7 cellular contexts compared by ENCODE assay signal in genomic region chr2:222318712-222319575, GRCh38. TPM values are rescaled to one million over a fixed set of nuclear protein-coding genes. Genes with fewer than 3 reads are reported as not detected.
DNase-seq lines count a peak whose midpoint lies in the region; ATAC-seq and TF ChIP-seq lines count a peak whose summit lies in the region.

No MANE protein-coding gene starts in this region.

- H3K36me3 ChIP-seq in HUES48 (ENCODE audit: control insufficient read depth, insufficient read depth, low read length) (no peaks in the 10 kb centered on the region), endocrine pancreas (ENCODE audit: control insufficient read depth, insufficient read depth, low read length) (no peaks in the 10 kb centered on the region)

- TF ChIP-seq CTCF in GM12872 (IDR thresholded peaks at IDR 0.05; ENCODE audit: insufficient read depth, low read depth, low read length) = peak; percentile 54

- H3K9ac ChIP-seq in HUES48 (ENCODE audit: low read depth, low read length) (no peak overlapping the region), endocrine pancreas (ENCODE audit: control insufficient read depth, insufficient read depth, low read length) (peak overlapping the region; percentile 47)

- H3K4me1 ChIP-seq in HUES48 (ENCODE audit: control insufficient read depth, insufficient read depth, low read length) = peaks cover 6% of the 10 kb centered on the region; the same call in 1 of the 2 replicates
- no peaks in the 10 kb centered on the region for H3K4me1 ChIP-seq in endocrine pancreas (ENCODE audit: control insufficient read depth, insufficient read depth, low read length)

- ATAC-seq in GM21526 (IDR thresholded peaks at IDR 0.05; ENCODE audit: low FRiP score, unreplicated experiment) = peak; percentile 45

- in situ Hi-C loops in SK-MEL-5 (cut with HindIII; ENCODE audit: low pct_unique_long_range_greater_than_20kb, low sequenced_read_pairs) = no loop called here

- no peak overlapping the region for H3K27ac ChIP-seq in HUES48 (ENCODE audit: low read depth, low read length)

- DNase-seq in SK-MEL-5 (ENCODE audit: low read depth, low spot score) (peak; percentile 24), myocyte (ENCODE audit: low read depth) (peak; percentile 33), mucosa of gallbladder (ENCODE audit: low spot score) (no peak)

- H3K27me3 ChIP-seq in HUES48 (ENCODE audit: control insufficient read depth, insufficient read depth, low read length) (peaks cover 95% of the 10 kb centered on the region), endocrine pancreas (ENCODE audit: control insufficient read depth, insufficient read depth, low read length) (no peaks in the 10 kb centered on the region)

- H3K4me3 ChIP-seq in HUES48 (ENCODE audit: low read depth, low read length) = peak overlapping the region; percentile 63
- peak overlapping the region; percentile 20 for H3K4me3 ChIP-seq in endocrine pancreas (ENCODE audit: control insufficient read depth, insufficient read depth, low read length)

- H3K9me3 ChIP-seq in HUES48 (ENCODE audit: control insufficient read depth, insufficient read depth, low read length) (no peaks in the 10 kb centered on the region), endocrine pancreas (ENCODE audit: control insufficient read depth, low read length) (no peaks in the 10 kb centered on the region)

RNA-seq across cellular contexts. Expression of gene PAX3, which starts 20.1 kb away (rescaled TPM):
- 18.3 and 21.6 TPM in 2 replicates for total RNA-seq in SK-MEL-5 (2014; rRNA removed; shearing (Covaris generic))
- 31.9 and 33.7 TPM in 2 replicates for polyA plus RNA-seq in SK-MEL-5 (2015; cell fraction: cytosol; rRNA removed)
- polyA plus RNA-seq in SK-MEL-5 (2015; cell fraction: nucleus; rRNA removed) = 33.1 and 39.2 TPM in 2 replicates
- 2.2 and 2.7 TPM in 2 replicates for total RNA-seq in myocyte
- 1.3 TPM for polyA plus RNA-seq in myocyte (2012)
- not detected for total RNA-seq in mucosa of gallbladder
